Comparison of ENCODE assay signal across 1 cellular context in the genomic region with DNA sequence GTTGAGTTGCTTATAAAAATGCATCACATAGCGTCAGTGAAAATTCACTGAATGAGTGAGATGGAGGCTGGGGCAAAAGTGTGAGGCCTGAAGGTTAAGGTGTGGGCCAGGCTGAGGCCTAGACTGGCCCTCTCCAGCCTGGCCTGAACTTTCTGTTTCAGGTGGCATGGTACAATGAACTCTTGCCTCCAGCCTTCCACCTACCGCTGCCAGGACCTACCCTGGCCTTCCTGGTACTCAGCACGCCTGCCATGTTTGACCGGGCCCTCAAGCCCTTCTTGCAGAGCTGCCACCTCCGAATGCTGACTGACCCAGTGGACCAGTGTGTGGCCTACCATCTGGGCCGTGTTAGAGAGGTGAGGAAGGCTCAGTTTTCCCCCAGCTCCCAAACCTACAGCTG.
TF ChIP-seq lines count a peak whose summit lies in the region.

No MANE protein-coding gene starts in this region.

TF ChIP-seq in HepG2, 621 proteins besides CTCF, POLR2A, EP300 and RAD21:
- TF ChIP-seq KDM5B (CRISPR knock-in tag; IDR thresholded peaks at IDR 0.05; ENCODE audit: borderline replicate concordance) (0 out of 2 replicates have a peak, but pooled peaks have one; percentile 15), AGO2 (optimal IDR thresholded peaks at IDR 0.05; ENCODE audit: low read depth, low read length) (peak; percentile 46), ZNF24 (IDR thresholded peaks at IDR 0.05) (no peak), ZNF207 (IDR thresholded peaks at IDR 0.05; ENCODE audit: borderline replicate concordance) (no peak), SMAD3 (CRISPR knock-in tag; IDR thresholded peaks at IDR 0.05) (no peak), IKZF1 (IDR thresholded peaks at IDR 0.05) (no peak)
- TF ChIP-seq, protein P1, sequence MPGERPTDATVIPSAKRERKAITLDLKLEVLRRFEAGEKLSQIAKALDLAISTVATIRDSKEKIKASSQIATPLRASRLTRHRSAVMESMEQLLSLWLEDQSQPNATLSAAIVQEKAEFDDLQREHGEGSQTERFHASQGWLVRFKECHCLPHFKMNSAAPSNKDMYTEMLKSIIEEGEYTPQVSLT (CRISPR knock-in tag; IDR thresholded peaks at IDR 0.05; ENCODE audit: borderline replicate concordance, low read depth): no peak
- TF ChIP-seq, protein P2, sequence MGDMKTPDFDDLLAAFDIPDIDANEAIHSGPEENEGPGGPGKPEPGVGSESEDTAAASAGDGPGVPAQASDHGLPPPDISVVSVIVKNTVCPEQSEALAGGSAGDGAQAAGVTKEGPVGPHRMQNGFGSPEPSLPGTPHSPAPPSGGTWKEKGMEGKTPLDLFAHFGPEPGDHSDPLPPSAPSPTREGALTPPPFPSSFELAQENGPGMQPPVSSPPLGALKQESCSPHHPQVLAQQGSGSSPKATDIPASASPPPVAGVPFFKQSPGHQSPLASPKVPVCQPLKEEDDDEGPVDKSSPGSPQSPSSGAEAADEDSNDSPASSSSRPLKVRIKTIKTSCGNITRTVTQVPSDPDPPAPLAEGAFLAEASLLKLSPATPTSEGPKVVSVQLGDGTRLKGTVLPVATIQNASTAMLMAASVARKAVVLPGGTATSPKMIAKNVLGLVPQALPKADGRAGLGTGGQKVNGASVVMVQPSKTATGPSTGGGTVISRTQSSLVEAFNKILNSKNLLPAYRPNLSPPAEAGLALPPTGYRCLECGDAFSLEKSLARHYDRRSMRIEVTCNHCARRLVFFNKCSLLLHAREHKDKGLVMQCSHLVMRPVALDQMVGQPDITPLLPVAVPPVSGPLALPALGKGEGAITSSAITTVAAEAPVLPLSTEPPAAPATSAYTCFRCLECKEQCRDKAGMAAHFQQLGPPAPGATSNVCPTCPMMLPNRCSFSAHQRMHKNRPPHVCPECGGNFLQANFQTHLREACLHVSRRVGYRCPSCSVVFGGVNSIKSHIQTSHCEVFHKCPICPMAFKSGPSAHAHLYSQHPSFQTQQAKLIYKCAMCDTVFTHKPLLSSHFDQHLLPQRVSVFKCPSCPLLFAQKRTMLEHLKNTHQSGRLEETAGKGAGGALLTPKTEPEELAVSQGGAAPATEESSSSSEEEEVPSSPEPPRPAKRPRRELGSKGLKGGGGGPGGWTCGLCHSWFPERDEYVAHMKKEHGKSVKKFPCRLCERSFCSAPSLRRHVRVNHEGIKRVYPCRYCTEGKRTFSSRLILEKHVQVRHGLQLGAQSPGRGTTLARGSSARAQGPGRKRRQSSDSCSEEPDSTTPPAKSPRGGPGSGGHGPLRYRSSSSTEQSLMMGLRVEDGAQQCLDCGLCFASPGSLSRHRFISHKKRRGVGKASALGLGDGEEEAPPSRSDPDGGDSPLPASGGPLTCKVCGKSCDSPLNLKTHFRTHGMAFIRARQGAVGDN (CRISPR knock-in tag; IDR thresholded peaks at IDR 0.05): peak; percentile 21
- TF ChIP-seq, protein P3, sequence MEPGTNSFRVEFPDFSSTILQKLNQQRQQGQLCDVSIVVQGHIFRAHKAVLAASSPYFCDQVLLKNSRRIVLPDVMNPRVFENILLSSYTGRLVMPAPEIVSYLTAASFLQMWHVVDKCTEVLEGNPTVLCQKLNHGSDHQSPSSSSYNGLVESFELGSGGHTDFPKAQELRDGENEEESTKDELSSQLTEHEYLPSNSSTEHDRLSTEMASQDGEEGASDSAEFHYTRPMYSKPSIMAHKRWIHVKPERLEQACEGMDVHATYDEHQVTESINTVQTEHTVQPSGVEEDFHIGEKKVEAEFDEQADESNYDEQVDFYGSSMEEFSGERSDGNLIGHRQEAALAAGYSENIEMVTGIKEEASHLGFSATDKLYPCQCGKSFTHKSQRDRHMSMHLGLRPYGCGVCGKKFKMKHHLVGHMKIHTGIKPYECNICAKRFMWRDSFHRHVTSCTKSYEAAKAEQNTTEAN (CRISPR knock-in tag; conservative IDR thresholded peaks at IDR 0.05): no peak
